In genomic region chr6:54698974-54699373, GRCh38 we compare ENCODE assay signal across 9 cellular contexts.
DNase-seq lines count a peak whose midpoint lies in the region; ATAC-seq, FAIRE-seq and TF ChIP-seq lines count a peak whose summit lies in the region.
"Had no signal": no experiment of that assay in that cellular context is flagged by ENCODE, and none has a peak within 500 bp of the region (broad histone marks: within the 10 kb centered on the region; RNA-seq: fewer than 3 reads in every experiment).

No MANE protein-coding gene starts in this region.

- peaks cover 17% of the 10 kb centered on the region for H3K4me1 Mint-ChIP-seq in astrocyte (ENCODE audit: low read depth, unreplicated experiment)

- DNase-seq in T47D (ENCODE audit: low read depth in 1 of 2, low spot score in 1 of 2): peak; percentile 1 to 84
- no peak for DNase-seq in breast epithelium (ENCODE audit: low spot score in 2 of 2)
- no peak for DNase-seq in astrocyte (ENCODE audit: low read depth)
- DNase-seq in NCI-H1930 (lab: John Stamatoyannopoulos, UW): no peak
- DNase-seq in activated naive CD4-positive, alpha-beta T cell treated with Interleukin-2 at 50 U/mL for 16 hours: no peak
- DNase-seq in left ventricle myocardium superior: no peak

- peak overlapping the region; percentile 9 for H3K27ac Mint-ChIP-seq in astrocyte (ENCODE audit: unreplicated experiment)

- H3K4me3 Mint-ChIP-seq in astrocyte (ENCODE audit: unreplicated experiment): no peak overlapping the region

- H2AFZ ChIP-seq in astrocyte (ENCODE audit: low read depth, low read length): no peak overlapping the region

- H3K4me3 ChIP-seq in breast epithelium: no peak overlapping the region
- no peak overlapping the region for H3K4me3 ChIP-seq in astrocyte (ENCODE audit: insufficient read depth, low read depth, low read length)

- H3K27ac ChIP-seq in breast epithelium: no peak overlapping the region
- no peak overlapping the region for H3K27ac ChIP-seq in astrocyte (ENCODE audit: low read depth, low read length)

- no peak for TF ChIP-seq CTCF in breast epithelium (IDR thresholded peaks at IDR 0.05)
- no peak for TF ChIP-seq CTCF in astrocyte (IDR thresholded peaks at IDR 0.05; ENCODE audit: insufficient read depth, low read depth, low read length)

- H3K27me3 Mint-ChIP-seq in astrocyte (ENCODE audit: low read depth, unreplicated experiment): no peaks in the 10 kb centered on the region

- no peak for TF ChIP-seq POLR2A in breast epithelium (IDR thresholded peaks at IDR 0.05)

- H3K79me2 ChIP-seq in astrocyte (ENCODE audit: insufficient read depth, low read length): no peaks in the 10 kb centered on the region

- H3K27me3 ChIP-seq in breast epithelium (no peaks in the 10 kb centered on the region), astrocyte (ENCODE audit: insufficient read depth, low read length) (no peaks in the 10 kb centered on the region)

- H3K36me3 ChIP-seq in breast epithelium (no peaks in the 10 kb centered on the region), astrocyte (ENCODE audit: insufficient read depth, low read length) (no peaks in the 10 kb centered on the region)

- FAIRE-seq in astrocyte (lab: Jason Lieb, UNC): no peak
- FAIRE-seq: A204.1 had no signal

- no peaks in the 10 kb centered on the region for H4K20me1 ChIP-seq in astrocyte (ENCODE audit: insufficient read depth, low read length)

- no peaks in the 10 kb centered on the region for H3K36me3 Mint-ChIP-seq in astrocyte (ENCODE audit: low read depth, unreplicated experiment)

- ATAC-seq in HG02852 (IDR thresholded peaks at IDR 0.05; ENCODE audit: unreplicated experiment) (peak; percentile 86), left ventricle myocardium superior (no peak), GM21825 (IDR thresholded peaks at IDR 0.05; ENCODE audit: unreplicated experiment) (no peak)

- H3K9me3 ChIP-seq in breast epithelium (no peaks in the 10 kb centered on the region), astrocyte (ENCODE audit: insufficient read depth, low read depth, low read length) (no peaks in the 10 kb centered on the region)

- intact Hi-C loops in breast epithelium (cut with DNase I; ENCODE audit: low total_unique reads) (no loop called here), left ventricle myocardium superior (cut with micrococcal nuclease) (no loop called here)

- H3K9me3 Mint-ChIP-seq in astrocyte (ENCODE audit: unreplicated experiment): no peaks in the 10 kb centered on the region

- H3K4me2 ChIP-seq in astrocyte (ENCODE audit: low read length): no peak overlapping the region

- in situ Hi-C loops in T47D (cut with HindIII; ENCODE audit: low pct_unique_long_range_greater_than_20kb, low sequenced_read_pairs): no loop called here

- H3K4me1 ChIP-seq in breast epithelium: no peaks in the 10 kb centered on the region
- H3K4me1 ChIP-seq in astrocyte (ENCODE audit: insufficient read depth, low read length): no peaks in the 10 kb centered on the region

- no peak overlapping the region for H3K9ac ChIP-seq in astrocyte (ENCODE audit: low read length)

Comparison
In these comparisons a context has a peak if more than half of its experiments do, and no peak if none do; other contexts are left out.
1. DNase-seq: peak in T47D (2 of 2); none in breast epithelium (0 of 2), astrocyte (single experiment), NCI-H1930 (0 of 2), activated naive CD4-positive, alpha-beta T cell treated with Interleukin-2 at 50 U/mL for 16 hours (single experiment) and left ventricle myocardium superior (single experiment).